Comparison of ENCODE assay signal across 33 cellular contexts in genomic region chr20:40085513-40085912, GRCh38.
DNase-seq lines count a peak whose midpoint lies in the region; ATAC-seq, FAIRE-seq and TF ChIP-seq lines count a peak whose summit lies in the region.
"Had no signal": no experiment of that assay in that cellular context is flagged by ENCODE, and none has a peak within 500 bp of the region (broad histone marks: within the 10 kb centered on the region; RNA-seq: fewer than 3 reads in every experiment).

No MANE protein-coding gene starts in this region.

- no peak overlapping the region for H2AFZ ChIP-seq in HepG2 (ENCODE audit: low read length)

- TF ChIP-seq EP300 in HepG2 (IDR thresholded peaks at IDR 0.05; ENCODE audit: low read depth in 2 of 2, low read length in 2 of 2) (no peak), HepG2 (CRISPR knock-in tag; IDR thresholded peaks at IDR 0.05; ENCODE audit: borderline replicate concordance) (no peak)

- H3K4me3 Mint-ChIP-seq in naive thymus-derived CD8-positive, alpha-beta T cell, result no peak overlapping the region
- H3K4me3 Mint-ChIP-seq: B cell; CD14-positive monocyte; CD4-positive, alpha-beta memory T cell; CD4-positive, alpha-beta T cell; CD4-positive, CD25-positive, alpha-beta regulatory T cell; CD8-positive, alpha-beta memory T cell; CD8-positive, alpha-beta T cell had no signal

- H3K4me3 ChIP-seq in HepG2 (replicated peaks in 1 of 3; ENCODE audit: insufficient read depth in 1 of 3, low read depth in 2 of 3, low read length in 3 of 3) (no peak overlapping the region), right lobe of liver (no peak overlapping the region)
- H3K4me3 ChIP-seq: A549; BLaER1; BLaER1 treated with 17β-estradiol and CSF1 and Interleukin-3, amounts not matched to agents 10 nM and 100 nM had no signal

- H3K27ac Mint-ChIP-seq in naive thymus-derived CD8-positive, alpha-beta T cell, result no peak overlapping the region
- H3K27ac Mint-ChIP-seq: B cell; CD14-positive monocyte; CD4-positive, alpha-beta memory T cell; CD4-positive, alpha-beta T cell; CD4-positive, CD25-positive, alpha-beta regulatory T cell; CD8-positive, alpha-beta memory T cell; CD8-positive, alpha-beta T cell had no signal

- H3K9me3 ChIP-seq in HepG2 (ENCODE audit: low read length) (peaks cover 92% of the 10 kb centered on the region), right lobe of liver (no peaks in the 10 kb centered on the region)
- H3K9me3 ChIP-seq: A549; BE2C; BLaER1; BLaER1 treated with 17β-estradiol and CSF1 and Interleukin-3, amounts not matched to agents 10 nM and 100 nM had no signal

- no peak overlapping the region for H3K4me2 ChIP-seq in HepG2 (ENCODE audit: low read depth, low read length)
- H3K4me2 ChIP-seq: A549; BLaER1; BLaER1 treated with 17β-estradiol and CSF1 and Interleukin-3, amounts not matched to agents 10 nM and 100 nM had no signal

- WGBS in HepG2 (ENCODE audit: low lambda C conversion rate), result 15% methylated on average over 3 of the region's 3 CpGs
- WGBS in right lobe of liver (ENCODE audit: insufficient coverage, low coverage, low lambda C conversion rate, missing lambda C conversion rate), result 62% methylated on average over 3 of the region's 3 CpGs

- FAIRE-seq in HepG2 (lab: Jason Lieb, UNC) (no peak), HTR-8/SVneo (lab: Jason Lieb, UNC) (peak; percentile 33)
- FAIRE-seq: A204.1, A549, D721Med had no signal

- peaks cover 0 to 17% (median 7%) of the 10 kb centered on the region in 9 donors for H3K9me3 Mint-ChIP-seq in naive thymus-derived CD8-positive, alpha-beta T cell

- no peaks in the 10 kb centered on the region for H3K4me1 Mint-ChIP-seq in naive thymus-derived CD8-positive, alpha-beta T cell
- H3K4me1 Mint-ChIP-seq: B cell; CD14-positive monocyte; CD4-positive, alpha-beta memory T cell; CD4-positive, CD25-positive, alpha-beta regulatory T cell; CD8-positive, alpha-beta memory T cell had no signal

- ATAC-seq in HepG2 (no peak), right lobe of liver (no peak)
- no peak for ATAC-seq in naive thymus-derived CD8-positive, alpha-beta T cell
- ATAC-seq: A549; CD8-positive, alpha-beta T cell had no signal

- H3K36me3 Mint-ChIP-seq in naive thymus-derived CD8-positive, alpha-beta T cell, result peaks cover 0 to 4% (median 0%) of the 10 kb centered on the region in 3 donors
- H3K36me3 Mint-ChIP-seq: CD14-positive monocyte; CD4-positive, alpha-beta memory T cell; CD4-positive, CD25-positive, alpha-beta regulatory T cell; CD8-positive, alpha-beta memory T cell; CD8-positive, alpha-beta T cell had no signal

- H3K27me3 ChIP-seq in HepG2 (ENCODE audit: control insufficient read depth in 1 of 2, insufficient read depth in 2 of 2, low read length in 2 of 2) (no peaks in the 10 kb centered on the region), right lobe of liver (no peaks in the 10 kb centered on the region)
- H3K27me3 ChIP-seq: BE2C; BLaER1; BLaER1 treated with 17β-estradiol and CSF1 and Interleukin-3, amounts not matched to agents 10 nM and 100 nM had no signal

- no peaks in the 10 kb centered on the region for H4K20me1 ChIP-seq in HepG2 (ENCODE audit: insufficient read depth, low read length)
- H4K20me1 ChIP-seq: BLaER1; BLaER1 treated with 17β-estradiol and CSF1 and Interleukin-3, amounts not matched to agents 10 nM and 100 nM had no signal

- H3K27me3 Mint-ChIP-seq in naive thymus-derived CD8-positive, alpha-beta T cell, result peaks cover 2 to 4% (median 4%) of the 10 kb centered on the region in 5 donors
- H3K27me3 Mint-ChIP-seq: CD4-positive, alpha-beta memory T cell; CD4-positive, alpha-beta T cell; CD4-positive, CD25-positive, alpha-beta regulatory T cell; CD8-positive, alpha-beta memory T cell had no signal

- POLR2A ChIA-PET in HepG2 (lab: Yijun Ruan, JAX), result no interaction called here
- POLR2A ChIA-PET in naive thymus-derived CD8-positive, alpha-beta T cell (lab: Charles Lee), result no interaction called here

- no peak for TF ChIP-seq CTCF in HepG2 (CRISPR knock-in tag; IDR thresholded peaks at IDR 0.05)
- TF ChIP-seq CTCF in right lobe of liver (IDR thresholded peaks at IDR 0.05), result no peak

- TF ChIP-seq RAD21 in HepG2 (CRISPR knock-in tag; IDR thresholded peaks at IDR 0.05), result no peak

- H3K4me1 ChIP-seq in HepG2 (ENCODE audit: insufficient read depth, low read length) (no peaks in the 10 kb centered on the region), right lobe of liver (no peaks in the 10 kb centered on the region)
- H3K4me1 ChIP-seq: A549; BE2C; BLaER1; BLaER1 treated with 17β-estradiol and CSF1 and Interleukin-3, amounts not matched to agents 10 nM and 100 nM; Caco-2 had no signal

- BruUV-seq in HepG2 (replicated peaks; lab: Mats Ljungman, UMichigan), result no TSS peak

- H3K79me2 ChIP-seq in HepG2 (ENCODE audit: insufficient read depth, low read length), result no peaks in the 10 kb centered on the region

- H3K27ac ChIP-seq in HepG2 (ENCODE audit: extremely low read length, insufficient read depth, low read length) (no peak overlapping the region), right lobe of liver (no peak overlapping the region)
- H3K27ac ChIP-seq: 22Rv1; A549; BLaER1; BLaER1 treated with 17β-estradiol and CSF1 and Interleukin-3, amounts not matched to agents 10 nM and 100 nM; C4-2B had no signal

- H3K36me3 ChIP-seq in HepG2 (replicated peaks in 1 of 2; ENCODE audit: control insufficient read depth in 1 of 2, insufficient read depth in 2 of 2, low read length in 2 of 2), result no peaks in the 10 kb centered on the region
- H3K36me3 ChIP-seq in right lobe of liver, result no peaks in the 10 kb centered on the region
- H3K36me3 ChIP-seq: BE2C; BLaER1; BLaER1 treated with 17β-estradiol and CSF1 and Interleukin-3, amounts not matched to agents 10 nM and 100 nM had no signal

- DNase-seq in HepG2 (ENCODE audit: low spot score) (no peak), right lobe of liver (no peak), HTR-8/SVneo (ENCODE audit: insufficient read length, low spot score) (no peak)
- DNase-seq in naive thymus-derived CD8-positive, alpha-beta T cell, result no peak
- DNase-seq: 8988T; ACHN; AML-193; BE2C; C1 segment of cervical spinal cord; Caco-2; Calu3; CD4-positive, alpha-beta memory T cell; CD4-positive, alpha-beta T cell; CD4-positive, CD25-positive, alpha-beta regulatory T cell; CD8-positive, alpha-beta memory T cell; CD8-positive, alpha-beta T cell; COR-L47; DMS 273 treated with DMSO at 0.1 percent for 48 hours; DMS153; DMS53; DMS79; DMS79 treated with DMSO at 0.1 percent for 48 hours; DND-41; EL had no signal

- CTCF ChIA-PET in HepG2 (lab: Yijun Ruan, JAX; ENCODE audit: low intra/inter-chr PET ratio, low total read pairs), result no interaction called here

- in situ Hi-C loops in HepG2 (cut with HindIII; ENCODE audit: extremely low pct_ligation_motif_present, low pct_unique_long_range_greater_than_20kb), result no loop called here

- no peak overlapping the region for H3K9ac ChIP-seq in HepG2 (ENCODE audit: insufficient read depth, low read depth, low read length)
- H3K9ac ChIP-seq: BLaER1; BLaER1 treated with 17β-estradiol and CSF1 and Interleukin-3, amounts not matched to agents 10 nM and 100 nM had no signal

- intact Hi-C loops in HepG2 (cut with micrococcal nuclease; ENCODE audit: unreplicated experiment) (no loop called here), right lobe of liver (cut with DNase I) (no loop called here)

- TF ChIP-seq POLR2A in HepG2 (IDR thresholded peaks at IDR 0.05; ENCODE audit: insufficient read depth in 1 of 2, low read depth in 2 of 2, low read length in 2 of 2) (no peak), right lobe of liver (IDR thresholded peaks at IDR 0.05) (no peak)

TF ChIP-seq in HepG2, 621 proteins besides CTCF, POLR2A, EP300 and RAD21:
- TF ChIP-seq MAFF (IDR thresholded peaks at IDR 0.05; ENCODE audit: low read depth, low read length) (peak; percentile 46; the same call in 1 of the 2 replicates), ZNF24 (IDR thresholded peaks at IDR 0.05) (no peak), MAFK (conservative IDR thresholded peaks at IDR 0.05 in 1 of 2, IDR thresholded peaks at IDR 0.05 in 1 of 2; ENCODE audit: low read length in 2 of 2) (peak; percentile 55 to 66; a peak in 3 of 4 replicates)
